ENCODE assay signal across 1 cellular context in genomic region chr22:50471962-50472361, GRCh38.
TF ChIP-seq lines count a peak whose summit lies in the region.

No MANE protein-coding gene starts in this region.

TF ChIP-seq in SK-N-SH, 30 proteins besides CTCF, POLR2A, EP300 and RAD21:
- TF ChIP-seq TCF12 (IDR thresholded peaks at IDR 0.05) (no peak), USF1 (IDR thresholded peaks at IDR 0.05; ENCODE audit: borderline replicate concordance, low read depth) (no peak), GATA2 (CRISPR knock-in tag; IDR thresholded peaks at IDR 0.05) (no peak), FOXM1 (IDR thresholded peaks at IDR 0.05; ENCODE audit: low read depth) (no peak), NRF1 (IDR thresholded peaks at IDR 0.05; ENCODE audit: low read depth, low read length) (no peak)
